1 cellular context compared by ENCODE assay signal in the genomic region with DNA sequence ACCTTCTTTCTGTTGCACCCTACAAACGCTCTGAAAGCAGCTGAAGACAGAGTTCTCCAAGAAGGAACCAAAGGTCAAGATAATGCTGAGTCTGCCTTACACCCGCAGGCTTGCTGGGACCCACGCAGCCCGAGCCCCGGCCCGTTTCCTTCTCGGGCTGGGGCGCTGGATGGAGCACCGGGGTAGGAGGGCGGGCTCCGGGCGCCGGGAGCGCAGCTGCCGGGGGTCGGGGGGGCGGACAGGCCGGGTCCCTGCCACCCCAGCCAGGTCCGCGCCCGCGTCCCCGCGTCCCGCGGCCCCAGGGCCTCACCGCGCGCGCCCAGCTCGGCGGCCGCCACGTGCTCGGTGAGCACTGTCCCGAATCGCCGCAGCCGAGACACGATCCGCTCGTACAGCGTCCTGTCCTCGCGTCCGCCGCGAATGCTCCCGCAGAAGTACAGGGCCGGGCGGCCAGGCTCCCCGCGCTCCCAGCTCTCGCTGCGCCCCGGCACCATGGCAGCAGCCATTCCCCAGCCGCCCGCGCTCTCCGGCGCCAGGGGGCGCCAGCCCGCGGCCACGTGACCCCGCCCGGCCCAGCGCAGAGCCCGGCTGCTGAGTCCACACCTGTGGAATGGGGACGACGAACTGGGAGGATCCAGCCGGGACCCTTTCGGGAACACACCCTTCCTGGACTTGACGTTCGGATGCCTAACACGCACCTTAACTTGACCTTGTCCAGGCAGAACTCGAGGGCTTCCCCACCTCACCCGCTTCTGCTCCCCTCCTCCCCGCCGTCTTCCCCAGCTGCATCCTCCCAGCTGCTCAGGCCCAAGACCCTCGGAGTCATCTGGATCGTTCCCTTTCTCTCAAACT.
TF ChIP-seq lines count a peak whose summit lies in the region.

A gene with protein sequence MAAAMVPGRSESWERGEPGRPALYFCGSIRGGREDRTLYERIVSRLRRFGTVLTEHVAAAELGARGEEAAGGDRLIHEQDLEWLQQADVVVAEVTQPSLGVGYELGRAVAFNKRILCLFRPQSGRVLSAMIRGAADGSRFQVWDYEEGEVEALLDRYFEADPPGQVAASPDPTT (minus strand): TSS at position 531 of the 852 bp plus-strand sequence. CDS start 25 bp downstream, at position 506.

TF ChIP-seq in HepG2, 621 proteins besides CTCF, POLR2A, EP300 and RAD21 (continued from another document and continues in another):
- TF ChIP-seq, protein P1, sequence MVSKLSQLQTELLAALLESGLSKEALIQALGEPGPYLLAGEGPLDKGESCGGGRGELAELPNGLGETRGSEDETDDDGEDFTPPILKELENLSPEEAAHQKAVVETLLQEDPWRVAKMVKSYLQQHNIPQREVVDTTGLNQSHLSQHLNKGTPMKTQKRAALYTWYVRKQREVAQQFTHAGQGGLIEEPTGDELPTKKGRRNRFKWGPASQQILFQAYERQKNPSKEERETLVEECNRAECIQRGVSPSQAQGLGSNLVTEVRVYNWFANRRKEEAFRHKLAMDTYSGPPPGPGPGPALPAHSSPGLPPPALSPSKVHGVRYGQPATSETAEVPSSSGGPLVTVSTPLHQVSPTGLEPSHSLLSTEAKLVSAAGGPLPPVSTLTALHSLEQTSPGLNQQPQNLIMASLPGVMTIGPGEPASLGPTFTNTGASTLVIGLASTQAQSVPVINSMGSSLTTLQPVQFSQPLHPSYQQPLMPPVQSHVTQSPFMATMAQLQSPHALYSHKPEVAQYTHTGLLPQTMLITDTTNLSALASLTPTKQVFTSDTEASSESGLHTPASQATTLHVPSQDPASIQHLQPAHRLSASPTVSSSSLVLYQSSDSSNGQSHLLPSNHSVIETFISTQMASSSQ (IDR thresholded peaks at IDR 0.05; ENCODE audit: low read depth), result no peak
- TF ChIP-seq, protein P1 (CRISPR knock-in tag; IDR thresholded peaks at IDR 0.05; ENCODE audit: borderline replicate concordance), result 0 out of 2 replicates have a peak, but pooled peaks have one; percentile 16
- TF ChIP-seq ZZZ3 (CRISPR knock-in tag; IDR thresholded peaks at IDR 0.05; ENCODE audit: borderline replicate concordance) (peak; percentile 82; the same call in 1 of the 2 replicates), ZNF3 (CRISPR knock-in tag; IDR thresholded peaks at IDR 0.05) (no peak; the same call in 1 of the 2 replicates), SMAD1 (CRISPR knock-in tag; IDR thresholded peaks at IDR 0.05; ENCODE audit: borderline replicate concordance, low read depth) (peak; percentile 98; the same call in 1 of the 2 replicates), SRSF4 (IDR thresholded peaks at IDR 0.05; ENCODE audit: low read depth, low read length, poor library complexity, severe bottlenecking) (no peak), ZSCAN21 (CRISPR knock-in tag; IDR thresholded peaks at IDR 0.05; ENCODE audit: borderline replicate concordance) (peak; percentile 92), JUN (CRISPR knock-in tag; IDR thresholded peaks at IDR 0.05) (peak; percentile 56; the same call in 1 of the 2 replicates), ZNF33B (CRISPR knock-in tag; IDR thresholded peaks at IDR 0.05) (peak; percentile 59; the same call in 1 of the 2 replicates), ZNF432 (CRISPR knock-in tag; IDR thresholded peaks at IDR 0.05; ENCODE audit: borderline replicate concordance) (no peak), GTF3A (CRISPR knock-in tag; conservative IDR thresholded peaks at IDR 0.05) (no peak), GZF1 (CRISPR knock-in tag; IDR thresholded peaks at IDR 0.05) (no peak), ONECUT2 (CRISPR knock-in tag; IDR thresholded peaks at IDR 0.05) (no peak), SYNCRIP (IDR thresholded peaks at IDR 0.05; ENCODE audit: insufficient read depth, low read depth, low read length) (no peak), ZNF672 (CRISPR knock-in tag; IDR thresholded peaks at IDR 0.05) (peak; percentile 82), YEATS2 (CRISPR knock-in tag; IDR thresholded peaks at IDR 0.05; ENCODE audit: borderline replicate concordance) (peak; percentile 56; the same call in 1 of the 2 replicates), MIER2 (CRISPR knock-in tag; IDR thresholded peaks at IDR 0.05) (peak; percentile 16; the same call in 1 of the 2 replicates), KMT2A (CRISPR knock-in tag; IDR thresholded peaks at IDR 0.05) (peak; percentile 88), ZNF12 (CRISPR knock-in tag; IDR thresholded peaks at IDR 0.05) (0 out of 2 replicates have a peak, but pooled peaks have one; percentile 46), ZNF354B (CRISPR knock-in tag; IDR thresholded peaks at IDR 0.05) (peak; percentile 96), DPF2 (CRISPR knock-in tag; IDR thresholded peaks at IDR 0.05; ENCODE audit: borderline replicate concordance, low read depth) (no peak), NCOA5 (CRISPR knock-in tag; IDR thresholded peaks at IDR 0.05) (no peak), ZNF562 (CRISPR knock-in tag; IDR thresholded peaks at IDR 0.05; ENCODE audit: borderline replicate concordance) (no peak), ZC3H13 (CRISPR knock-in tag; IDR thresholded peaks at IDR 0.05) (peak; percentile 84), IKZF4 (CRISPR knock-in tag; IDR thresholded peaks at IDR 0.05; ENCODE audit: borderline replicate concordance, low read depth, not compliant biosample characterization) (peak; percentile 77), ZNF253 (CRISPR knock-in tag; IDR thresholded peaks at IDR 0.05; ENCODE audit: borderline replicate concordance) (peak; percentile 66; the same call in 1 of the 2 replicates), FOXM1 (CRISPR knock-in tag; IDR thresholded peaks at IDR 0.05) (peak; percentile 74; the same call in 1 of the 2 replicates), ZNF747 (CRISPR knock-in tag; IDR thresholded peaks at IDR 0.05; ENCODE audit: borderline replicate concordance) (no peak)
- TF ChIP-seq, protein P2, sequence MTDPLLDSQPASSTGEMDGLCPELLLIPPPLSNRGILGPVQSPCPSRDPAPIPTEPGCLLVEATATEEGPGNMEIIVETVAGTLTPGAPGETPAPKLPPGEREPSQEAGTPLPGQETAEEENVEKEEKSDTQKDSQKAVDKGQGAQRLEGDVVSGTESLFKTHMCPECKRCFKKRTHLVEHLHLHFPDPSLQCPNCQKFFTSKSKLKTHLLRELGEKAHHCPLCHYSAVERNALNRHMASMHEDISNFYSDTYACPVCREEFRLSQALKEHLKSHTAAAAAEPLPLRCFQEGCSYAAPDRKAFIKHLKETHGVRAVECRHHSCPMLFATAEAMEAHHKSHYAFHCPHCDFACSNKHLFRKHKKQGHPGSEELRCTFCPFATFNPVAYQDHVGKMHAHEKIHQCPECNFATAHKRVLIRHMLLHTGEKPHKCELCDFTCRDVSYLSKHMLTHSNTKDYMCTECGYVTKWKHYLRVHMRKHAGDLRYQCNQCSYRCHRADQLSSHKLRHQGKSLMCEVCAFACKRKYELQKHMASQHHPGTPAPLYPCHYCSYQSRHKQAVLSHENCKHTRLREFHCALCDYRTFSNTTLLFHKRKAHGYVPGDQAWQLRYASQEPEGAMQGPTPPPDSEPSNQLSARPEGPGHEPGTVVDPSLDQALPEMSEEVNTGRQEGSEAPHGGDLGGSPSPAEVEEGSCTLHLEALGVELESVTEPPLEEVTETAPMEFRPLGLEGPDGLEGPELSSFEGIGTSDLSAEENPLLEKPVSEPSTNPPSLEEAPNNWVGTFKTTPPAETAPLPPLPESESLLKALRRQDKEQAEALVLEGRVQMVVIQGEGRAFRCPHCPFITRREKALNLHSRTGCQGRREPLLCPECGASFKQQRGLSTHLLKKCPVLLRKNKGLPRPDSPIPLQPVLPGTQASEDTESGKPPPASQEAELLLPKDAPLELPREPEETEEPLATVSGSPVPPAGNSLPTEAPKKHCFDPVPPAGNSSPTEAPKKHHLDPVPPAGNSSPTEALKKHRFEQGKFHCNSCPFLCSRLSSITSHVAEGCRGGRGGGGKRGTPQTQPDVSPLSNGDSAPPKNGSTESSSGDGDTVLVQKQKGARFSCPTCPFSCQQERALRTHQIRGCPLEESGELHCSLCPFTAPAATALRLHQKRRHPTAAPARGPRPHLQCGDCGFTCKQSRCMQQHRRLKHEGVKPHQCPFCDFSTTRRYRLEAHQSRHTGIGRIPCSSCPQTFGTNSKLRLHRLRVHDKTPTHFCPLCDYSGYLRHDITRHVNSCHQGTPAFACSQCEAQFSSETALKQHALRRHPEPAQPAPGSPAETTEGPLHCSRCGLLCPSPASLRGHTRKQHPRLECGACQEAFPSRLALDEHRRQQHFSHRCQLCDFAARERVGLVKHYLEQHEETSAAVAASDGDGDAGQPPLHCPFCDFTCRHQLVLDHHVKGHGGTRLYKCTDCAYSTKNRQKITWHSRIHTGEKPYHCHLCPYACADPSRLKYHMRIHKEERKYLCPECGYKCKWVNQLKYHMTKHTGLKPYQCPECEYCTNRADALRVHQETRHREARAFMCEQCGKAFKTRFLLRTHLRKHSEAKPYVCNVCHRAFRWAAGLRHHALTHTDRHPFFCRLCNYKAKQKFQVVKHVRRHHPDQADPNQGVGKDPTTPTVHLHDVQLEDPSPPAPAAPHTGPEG (CRISPR knock-in tag; IDR thresholded peaks at IDR 0.05), result peak; percentile 91
- TF ChIP-seq, protein P3, sequence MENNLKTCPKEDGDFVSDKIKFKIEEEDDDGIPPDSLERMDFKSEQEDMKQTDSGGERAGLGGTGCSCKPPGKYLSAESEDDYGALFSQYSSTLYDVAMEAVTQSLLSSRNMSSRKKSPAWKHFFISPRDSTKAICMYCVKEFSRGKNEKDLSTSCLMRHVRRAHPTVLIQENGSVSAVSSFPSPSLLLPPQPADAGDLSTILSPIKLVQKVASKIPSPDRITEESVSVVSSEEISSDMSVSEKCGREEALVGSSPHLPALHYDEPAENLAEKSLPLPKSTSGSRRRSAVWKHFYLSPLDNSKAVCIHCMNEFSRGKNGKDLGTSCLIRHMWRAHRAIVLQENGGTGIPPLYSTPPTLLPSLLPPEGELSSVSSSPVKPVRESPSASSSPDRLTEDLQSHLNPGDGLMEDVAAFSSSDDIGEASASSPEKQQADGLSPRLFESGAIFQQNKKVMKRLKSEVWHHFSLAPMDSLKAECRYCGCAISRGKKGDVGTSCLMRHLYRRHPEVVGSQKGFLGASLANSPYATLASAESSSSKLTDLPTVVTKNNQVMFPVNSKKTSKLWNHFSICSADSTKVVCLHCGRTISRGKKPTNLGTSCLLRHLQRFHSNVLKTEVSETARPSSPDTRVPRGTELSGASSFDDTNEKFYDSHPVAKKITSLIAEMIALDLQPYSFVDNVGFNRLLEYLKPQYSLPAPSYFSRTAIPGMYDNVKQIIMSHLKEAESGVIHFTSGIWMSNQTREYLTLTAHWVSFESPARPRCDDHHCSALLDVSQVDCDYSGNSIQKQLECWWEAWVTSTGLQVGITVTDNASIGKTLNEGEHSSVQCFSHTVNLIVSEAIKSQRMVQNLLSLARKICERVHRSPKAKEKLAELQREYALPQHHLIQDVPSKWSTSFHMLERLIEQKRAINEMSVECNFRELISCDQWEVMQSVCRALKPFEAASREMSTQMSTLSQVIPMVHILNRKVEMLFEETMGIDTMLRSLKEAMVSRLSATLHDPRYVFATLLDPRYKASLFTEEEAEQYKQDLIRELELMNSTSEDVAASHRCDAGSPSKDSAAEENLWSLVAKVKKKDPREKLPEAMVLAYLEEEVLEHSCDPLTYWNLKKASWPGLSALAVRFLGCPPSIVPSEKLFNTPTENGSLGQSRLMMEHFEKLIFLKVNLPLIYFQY (CRISPR knock-in tag; IDR thresholded peaks at IDR 0.05; ENCODE audit: borderline replicate concordance), result peak; percentile 96
- TF ChIP-seq, protein P4, sequence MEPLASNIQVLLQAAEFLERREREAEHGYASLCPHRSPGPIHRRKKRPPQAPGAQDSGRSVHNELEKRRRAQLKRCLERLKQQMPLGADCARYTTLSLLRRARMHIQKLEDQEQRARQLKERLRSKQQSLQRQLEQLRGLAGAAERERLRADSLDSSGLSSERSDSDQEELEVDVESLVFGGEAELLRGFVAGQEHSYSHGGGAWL (CRISPR knock-in tag; IDR thresholded peaks at IDR 0.05), result peak; percentile 95
- TF ChIP-seq, protein P5, sequence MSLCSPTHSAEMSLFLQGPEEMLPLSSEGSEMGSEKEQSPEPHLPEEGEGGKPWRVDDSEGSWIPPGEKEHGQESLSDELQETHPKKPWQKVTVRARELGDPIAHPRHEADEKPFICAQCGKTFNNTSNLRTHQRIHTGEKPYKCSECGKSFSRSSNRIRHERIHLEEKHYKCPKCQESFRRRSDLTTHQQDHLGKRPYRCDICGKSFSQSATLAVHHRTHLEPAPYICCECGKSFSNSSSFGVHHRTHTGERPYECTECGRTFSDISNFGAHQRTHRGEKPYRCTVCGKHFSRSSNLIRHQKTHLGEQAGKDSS (CRISPR knock-in tag; IDR thresholded peaks at IDR 0.05; ENCODE audit: borderline replicate concordance, low read depth), result peak; percentile 86
- TF ChIP-seq, protein P6, sequence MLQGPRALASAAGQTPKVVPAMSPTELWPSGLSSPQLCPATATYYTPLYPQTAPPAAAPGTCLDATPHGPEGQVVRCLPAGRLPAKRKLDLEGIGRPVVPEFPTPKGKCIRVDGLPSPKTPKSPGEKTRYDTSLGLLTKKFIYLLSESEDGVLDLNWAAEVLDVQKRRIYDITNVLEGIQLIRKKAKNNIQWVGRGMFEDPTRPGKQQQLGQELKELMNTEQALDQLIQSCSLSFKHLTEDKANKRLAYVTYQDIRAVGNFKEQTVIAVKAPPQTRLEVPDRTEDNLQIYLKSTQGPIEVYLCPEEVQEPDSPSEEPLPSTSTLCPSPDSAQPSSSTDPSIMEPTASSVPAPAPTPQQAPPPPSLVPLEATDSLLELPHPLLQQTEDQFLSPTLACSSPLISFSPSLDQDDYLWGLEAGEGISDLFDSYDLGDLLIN (CRISPR knock-in tag; IDR thresholded peaks at IDR 0.05; ENCODE audit: borderline replicate concordance), result peak; percentile 91; the same call in 1 of the 2 replicates
- TF ChIP-seq, protein P7, sequence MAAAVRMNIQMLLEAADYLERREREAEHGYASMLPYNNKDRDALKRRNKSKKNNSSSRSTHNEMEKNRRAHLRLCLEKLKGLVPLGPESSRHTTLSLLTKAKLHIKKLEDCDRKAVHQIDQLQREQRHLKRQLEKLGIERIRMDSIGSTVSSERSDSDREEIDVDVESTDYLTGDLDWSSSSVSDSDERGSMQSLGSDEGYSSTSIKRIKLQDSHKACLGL (CRISPR knock-in tag; IDR thresholded peaks at IDR 0.05), result peak; percentile 94
- TF ChIP-seq, protein P8, sequence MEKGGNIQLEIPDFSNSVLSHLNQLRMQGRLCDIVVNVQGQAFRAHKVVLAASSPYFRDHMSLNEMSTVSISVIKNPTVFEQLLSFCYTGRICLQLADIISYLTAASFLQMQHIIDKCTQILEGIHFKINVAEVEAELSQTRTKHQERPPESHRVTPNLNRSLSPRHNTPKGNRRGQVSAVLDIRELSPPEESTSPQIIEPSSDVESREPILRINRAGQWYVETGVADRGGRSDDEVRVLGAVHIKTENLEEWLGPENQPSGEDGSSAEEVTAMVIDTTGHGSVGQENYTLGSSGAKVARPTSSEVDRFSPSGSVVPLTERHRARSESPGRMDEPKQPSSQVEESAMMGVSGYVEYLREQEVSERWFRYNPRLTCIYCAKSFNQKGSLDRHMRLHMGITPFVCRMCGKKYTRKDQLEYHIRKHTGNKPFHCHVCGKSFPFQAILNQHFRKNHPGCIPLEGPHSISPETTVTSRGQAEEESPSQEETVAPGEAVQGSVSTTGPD (CRISPR knock-in tag; IDR thresholded peaks at IDR 0.05), result no peak
